In the genomic region with DNA sequence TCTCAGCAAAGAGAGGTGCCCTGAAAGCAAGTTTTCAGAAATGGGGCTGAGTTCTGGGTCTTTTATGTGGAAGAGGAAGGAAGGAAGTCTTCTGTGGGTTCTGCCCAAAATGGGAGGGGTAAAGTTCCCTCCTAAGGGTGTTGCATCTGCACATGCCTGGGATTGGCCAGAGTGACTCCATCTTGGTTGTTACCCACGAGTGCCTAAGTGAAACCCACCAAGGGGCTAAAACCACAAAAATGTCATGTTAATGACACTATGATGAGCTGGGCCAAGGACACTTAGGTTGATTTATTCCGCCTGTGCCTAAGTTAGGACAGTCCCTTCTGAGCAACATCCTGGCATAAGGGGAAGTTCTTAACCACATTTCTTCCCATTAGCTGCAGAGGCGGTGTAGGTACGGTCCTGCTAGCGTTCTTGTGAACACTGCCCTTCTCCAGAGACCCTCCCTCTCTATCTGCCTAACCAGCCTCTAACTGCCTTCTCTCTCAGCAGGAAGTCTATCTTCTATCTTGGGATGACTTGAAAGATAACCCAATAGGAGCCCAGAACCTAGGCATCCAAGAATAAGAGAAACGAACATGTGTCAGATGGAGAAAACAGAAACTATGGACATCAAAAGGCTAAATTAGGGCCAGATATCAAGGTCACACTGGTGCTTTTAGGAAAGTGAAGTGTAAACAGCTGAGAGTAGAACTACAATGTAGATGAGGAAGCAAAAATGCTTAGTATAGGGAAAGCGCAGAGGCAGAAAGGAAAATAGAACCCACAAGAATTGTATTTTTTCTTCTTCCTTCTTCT, we compare ENCODE assay signal across 8 cellular contexts.
DNase-seq lines count a peak whose midpoint lies in the region; ATAC-seq, FAIRE-seq and TF ChIP-seq lines count a peak whose summit lies in the region.

No MANE protein-coding gene starts in this region.

- no peaks in the 10 kb centered on the region for H3K36me3 ChIP-seq in colonic mucosa

- no peak overlapping the region for H3K4me3 ChIP-seq in colonic mucosa

- peaks cover 13% of the 10 kb centered on the region for H3K36me3 Mint-ChIP-seq in activated CD4-positive, alpha-beta memory T cell treated with anti-CD3 and anti-CD28 coated beads for 36 hours

- ATAC-seq in GM18508 (IDR thresholded peaks at IDR 0.05; ENCODE audit: insufficient read depth, unreplicated experiment), result peak; percentile 88
- peak; percentile 67 for ATAC-seq in HG03108 (IDR thresholded peaks at IDR 0.05; ENCODE audit: unreplicated experiment)

- no peak for TF ChIP-seq CTCF in colonic mucosa (IDR thresholded peaks at IDR 0.05)

- no peaks in the 10 kb centered on the region for H3K9me3 ChIP-seq in colonic mucosa

- no peak overlapping the region for H3K27ac ChIP-seq in colonic mucosa

- H3K27me3 Mint-ChIP-seq in activated CD4-positive, alpha-beta memory T cell treated with anti-CD3 and anti-CD28 coated beads for 36 hours, result no peaks in the 10 kb centered on the region

- no peak overlapping the region for H3K9ac ChIP-seq in colonic mucosa (ENCODE audit: low read depth in 2 of 2, low read length in 2 of 2)

- POLR2A ChIA-PET in activated CD4-positive, alpha-beta memory T cell treated with anti-CD3 and anti-CD28 coated beads for 36 hours (lab: Charles Lee), result no interaction called here

- H3K4me3 Mint-ChIP-seq in activated CD4-positive, alpha-beta memory T cell treated with anti-CD3 and anti-CD28 coated beads for 36 hours, result no peak overlapping the region

- no peaks in the 10 kb centered on the region for H3K4me1 ChIP-seq in colonic mucosa

- DNase-seq in activated CD4-positive, alpha-beta memory T cell treated with anti-CD3 and anti-CD28 coated beads for 36 hours, result peak; percentile 52
- peak; percentile 71 for DNase-seq in pons (ENCODE audit: low spot score)
- DNase-seq in H54 (ENCODE audit: insufficient read length, low spot score), result no peak
- DNase-seq in NCI-H2107 (lab: John Stamatoyannopoulos, UW), result no peak
- no peak for DNase-seq in colonic mucosa
- DNase-seq in RPMI8226, result no peak

- CTCF ChIA-PET in activated CD4-positive, alpha-beta memory T cell treated with anti-CD3 and anti-CD28 coated beads for 36 hours (lab: Charles Lee), result interaction anchor here (0.8 kb wide), 1 partner anchor 96 kb away, joined by 4 read pairs; no protein-coding TSS in a partner anchor

- TF ChIP-seq POLR2A in H54 (IDR thresholded peaks at IDR 0.05; ENCODE audit: low read depth, low read length), result no peak

- peak overlapping the region; percentile 70 for H3K27ac Mint-ChIP-seq in activated CD4-positive, alpha-beta memory T cell treated with anti-CD3 and anti-CD28 coated beads for 36 hours

- H3K27me3 ChIP-seq in colonic mucosa, result no peaks in the 10 kb centered on the region

- intact Hi-C loops in activated CD4-positive, alpha-beta memory T cell treated with anti-CD3 and anti-CD28 coated beads for 36 hours (cut with micrococcal nuclease), result loop anchor here (1.0 kb wide), 1 partner anchor 63 kb away; no protein-coding TSS in a partner anchor
- intact Hi-C loops in colonic mucosa (cut with DNase I), result no loop called here

- peaks cover 40% of the 10 kb centered on the region for H3K4me1 Mint-ChIP-seq in activated CD4-positive, alpha-beta memory T cell treated with anti-CD3 and anti-CD28 coated beads for 36 hours (ENCODE audit: low read depth)

- peaks cover 41% of the 10 kb centered on the region for H3K9me3 Mint-ChIP-seq in activated CD4-positive, alpha-beta memory T cell treated with anti-CD3 and anti-CD28 coated beads for 36 hours

- no peak for FAIRE-seq in H54 (lab: Jason Lieb, UNC)

Comparison
In these comparisons a context has a peak if more than half of its experiments do, and no peak if none do; other contexts are left out.
1. DNase-seq: peak in activated CD4-positive, alpha-beta memory T cell treated with anti-CD3 and anti-CD28 coated beads for 36 hours (single experiment) and pons (single experiment); none in H54 (single experiment), NCI-H2107 (single experiment), colonic mucosa (single experiment) and RPMI8226 (single experiment).